In genomic region chr10:15795000-15795792, GRCh38 we compare ENCODE assay signal across 33 cellular contexts.
DNase-seq lines count a peak whose midpoint lies in the region; ATAC-seq, FAIRE-seq and TF ChIP-seq lines count a peak whose summit lies in the region.
"Had no signal": no experiment of that assay in that cellular context is flagged by ENCODE, and none has a peak within 500 bp of the region (broad histone marks: within the 10 kb centered on the region; RNA-seq: fewer than 3 reads in every experiment).

No MANE protein-coding gene starts in this region.

- no peaks in the 10 kb centered on the region for H3K36me3 ChIP-seq in hepatocyte (replicated peaks; ENCODE audit: insufficient read depth, low read depth)
- H3K36me3 ChIP-seq: prostate gland, sigmoid colon, vagina had no signal

- TF ChIP-seq CTCF in hepatocyte (IDR thresholded peaks at IDR 0.05; ENCODE audit: poor library complexity) = no peak

- POLR2A ChIA-PET in activated CD4-positive, alpha-beta memory T cell treated with anti-CD3 and anti-CD28 coated beads for 36 hours (lab: Charles Lee) = no interaction called here

- peak; percentile 62 for ATAC-seq in HG02610 (IDR thresholded peaks at IDR 0.05; ENCODE audit: unreplicated experiment)
- ATAC-seq: esophagus mucosa; foreskin keratinocyte; heart left ventricle; naive thymus-derived CD8-positive, alpha-beta T cell; T-helper 17 cell had no signal

- peak overlapping the region; percentile 19 for H3K27ac Mint-ChIP-seq in activated CD4-positive, alpha-beta memory T cell treated with anti-CD3 and anti-CD28 coated beads for 36 hours
- H3K27ac Mint-ChIP-seq: brain, T-helper 17 cell had no signal

- H3K4me2 ChIP-seq in hepatocyte = no peak overlapping the region

- CTCF ChIA-PET in activated CD4-positive, alpha-beta memory T cell treated with anti-CD3 and anti-CD28 coated beads for 36 hours (lab: Charles Lee) = no interaction called here

- H4K20me1 ChIP-seq in hepatocyte (ENCODE audit: insufficient read depth, poor library complexity, severe bottlenecking) = no peaks in the 10 kb centered on the region

- H3K4me1 Mint-ChIP-seq in activated CD4-positive, alpha-beta memory T cell treated with anti-CD3 and anti-CD28 coated beads for 36 hours (ENCODE audit: low read depth) = peaks cover 12% of the 10 kb centered on the region

- intact Hi-C loops in activated CD4-positive, alpha-beta memory T cell treated with anti-CD3 and anti-CD28 coated beads for 36 hours (cut with micrococcal nuclease) = loop anchor here (5.0 kb wide), 1 partner anchor 37 kb away; no protein-coding TSS in a partner anchor

- H3K4me1 ChIP-seq in hepatocyte (ENCODE audit: insufficient read depth) = peaks cover 35% of the 10 kb centered on the region
- H3K4me1 ChIP-seq: foreskin keratinocyte had no signal

- no peaks in the 10 kb centered on the region for H3K9me3 ChIP-seq in hepatocyte (ENCODE audit: low read depth)
- H3K9me3 ChIP-seq: prostate gland, sigmoid colon, tibial artery, vagina had no signal

- H3K27me3 Mint-ChIP-seq in activated CD4-positive, alpha-beta memory T cell treated with anti-CD3 and anti-CD28 coated beads for 36 hours = no peaks in the 10 kb centered on the region
- H3K27me3 Mint-ChIP-seq: brain; naive thymus-derived CD8-positive, alpha-beta T cell; T-helper 17 cell had no signal

- DNase-seq in GM18507 (ENCODE audit: extremely low spot score, insufficient read length, low read depth) (no peak), hepatocyte (ENCODE audit: low spot score) (no peak), HuH-7 (ENCODE audit: low spot score) (no peak), medulla oblongata (ENCODE audit: extremely low spot score) (no peak), amygdala (lab: John Stamatoyannopoulos, UW) (no peak)
- no peak for DNase-seq in activated CD4-positive, alpha-beta memory T cell treated with anti-CD3 and anti-CD28 coated beads for 36 hours
- DNase-seq: activated CD4-positive, alpha-beta T cell treated with anti-CD3 and anti-CD28 coated beads for 1 hour; activated CD8-positive, alpha-beta memory T cell treated with anti-CD3 and anti-CD28 coated beads for 24 hours; activated naive CD4-positive, alpha-beta T cell; activated T-cell treated with anti-CD3 and anti-CD28 coated beads for 4 hours; cerebellar nuclear complex; DMS153; foreskin keratinocyte; HCEC 1CT; heart left ventricle; KG1; kidney glomerular epithelial cell; naive thymus-derived CD8-positive, alpha-beta T cell; NCI-H1417 treated with DMSO at 0.1 percent for 48 hours; NCI-H2029 treated with DMSO at 0.1 percent for 48 hours; nucleus accumbens; Right ventricle myocardium superior; sigmoid colon; stimulated activated CD4-positive, alpha-beta T cell treated with anti-CD3 and anti-CD28 coated beads, Interleukin-12 subunit alpha, Interleukin-12 subunit beta, amount 100 ng/mL, for 4 hours; stimulated activated CD4-positive, alpha-beta T cell treated with anti-CD3 and anti-CD28 coated beads, Interleukin-2, amount 100 ng/mL, for 48 hours; T-helper 17 cell; tibial artery had no signal

- peaks cover 18% of the 10 kb centered on the region for H3K36me3 Mint-ChIP-seq in activated CD4-positive, alpha-beta memory T cell treated with anti-CD3 and anti-CD28 coated beads for 36 hours

- no peaks in the 10 kb centered on the region for H3K27me3 ChIP-seq in hepatocyte
- H3K27me3 ChIP-seq: foreskin keratinocyte, heart left ventricle, sigmoid colon, tibial artery, vagina had no signal

- FAIRE-seq in GM18507 (lab: Jason Lieb, UNC) = peak; percentile 9
- FAIRE-seq: GM12892 had no signal

- H3K79me2 ChIP-seq in hepatocyte = no peaks in the 10 kb centered on the region

- no peaks in the 10 kb centered on the region for H3K9me2 ChIP-seq in hepatocyte (replicated peaks; ENCODE audit: insufficient read depth)

- WGBS in hepatocyte (ENCODE audit: low lambda C conversion rate, missing lambda C conversion rate) = 79% methylated on average over 8 of the region's 8 CpGs

- H3K4me3 Mint-ChIP-seq in activated CD4-positive, alpha-beta memory T cell treated with anti-CD3 and anti-CD28 coated beads for 36 hours = no peak overlapping the region
- H3K4me3 Mint-ChIP-seq: brain; naive thymus-derived CD8-positive, alpha-beta T cell; T-helper 17 cell had no signal

- no peak overlapping the region for H2AFZ ChIP-seq in hepatocyte

- H3K27ac ChIP-seq in hepatocyte = peak overlapping the region; percentile 42
- H3K27ac ChIP-seq: foreskin keratinocyte, heart left ventricle, prostate gland, tibial artery, vagina had no signal

- H3K4me3 ChIP-seq in hepatocyte = no peak overlapping the region
- H3K4me3 ChIP-seq: heart left ventricle, prostate gland, sigmoid colon, tibial artery, vagina had no signal

- no peaks in the 10 kb centered on the region for H3K9me3 Mint-ChIP-seq in activated CD4-positive, alpha-beta memory T cell treated with anti-CD3 and anti-CD28 coated beads for 36 hours
- H3K9me3 Mint-ChIP-seq: naive thymus-derived CD8-positive, alpha-beta T cell had no signal
